In the genomic region with DNA sequence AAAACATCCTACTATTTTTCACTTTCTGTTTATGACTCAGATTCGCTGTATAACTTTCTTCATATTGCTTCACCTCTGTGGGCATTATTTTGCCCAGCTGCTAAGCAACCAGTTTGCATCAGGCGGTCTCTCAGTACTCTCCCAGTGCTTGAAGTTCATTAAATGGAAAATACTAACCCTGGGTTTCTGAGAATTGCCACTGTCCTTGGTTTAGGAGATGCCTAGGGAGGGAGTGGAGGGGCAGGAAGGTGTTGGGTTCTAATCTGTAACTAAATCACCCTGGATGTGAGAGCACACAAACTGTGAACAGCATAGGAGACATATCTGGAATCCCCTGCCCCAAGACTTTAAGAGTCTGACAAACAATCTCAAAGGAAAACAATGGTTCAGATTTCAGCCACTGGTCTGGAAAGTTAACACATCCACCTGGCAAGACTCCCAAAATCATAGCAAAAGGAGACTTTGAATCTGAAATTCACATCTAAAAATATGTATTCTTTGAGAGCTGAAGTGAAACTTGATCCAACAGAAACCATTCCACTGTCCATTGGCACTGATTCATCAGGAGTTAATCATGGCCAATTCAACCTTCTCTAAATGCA, we compare ENCODE assay signal across 10 cellular contexts.
DNase-seq lines count a peak whose midpoint lies in the region; TF ChIP-seq lines count a peak whose summit lies in the region.
"Had no signal": no experiment of that assay in that cellular context is flagged by ENCODE, and none has a peak within 500 bp of the region (broad histone marks: within the 10 kb centered on the region; RNA-seq: fewer than 3 reads in every experiment).

No MANE protein-coding gene starts in this region.

- H3K4me1 Mint-ChIP-seq in activated CD4-positive, alpha-beta T cell treated with anti-CD3 and anti-CD28 coated beads, Interleukin-2, amount 10 ng/mL, durations not matched to agents 24 days and 14 days, result peaks cover 5% of the 10 kb centered on the region
- peaks cover 2% of the 10 kb centered on the region for H3K4me1 Mint-ChIP-seq in activated CD4-positive, alpha-beta T cell treated with anti-CD3 and anti-CD28 coated beads, Interleukin-2, amount 10 ng/mL, durations not matched to agents 7 days and 5 days

- DNase-seq in activated CD4-positive, alpha-beta T cell treated with anti-CD3 and anti-CD28 coated beads, Interleukin-2, amount 10 ng/mL, durations not matched to agents 24 days and 14 days, result no peak
- no peak for DNase-seq in activated CD4-positive, alpha-beta T cell treated with anti-CD3 and anti-CD28 coated beads, Interleukin-2, amount 10 ng/mL, durations not matched to agents 7 days and 5 days
- DNase-seq in amniotic epithelial cell (ENCODE audit: low read depth) (peak; percentile 93), hepatocyte (ENCODE audit: low spot score) (peak; percentile 24), erythroblast (lab: John Stamatoyannopoulos, UW) (no peak), prostate gland (ENCODE audit: low spot score) (no peak), GM19238 (ENCODE audit: insufficient read length, low spot score) (no peak)
- DNase-seq: glutamatergic neuron, NCI-H1105 had no signal

- peak overlapping the region; percentile 86 for H3K27ac Mint-ChIP-seq in activated CD4-positive, alpha-beta T cell treated with anti-CD3 and anti-CD28 coated beads, Interleukin-2, amount 10 ng/mL, durations not matched to agents 24 days and 14 days
- no peak overlapping the region for H3K27ac Mint-ChIP-seq in activated CD4-positive, alpha-beta T cell treated with anti-CD3 and anti-CD28 coated beads, Interleukin-2, amount 10 ng/mL, durations not matched to agents 7 days and 5 days

- no peaks in the 10 kb centered on the region for H3K4me1 ChIP-seq in hepatocyte (ENCODE audit: insufficient read depth)
- H3K4me1 ChIP-seq in thymus (ENCODE audit: control insufficient read depth, insufficient read depth, low read length), result no peaks in the 10 kb centered on the region
- no peaks in the 10 kb centered on the region for H3K4me1 ChIP-seq in prostate gland (replicated peaks)

- H3K9me3 Mint-ChIP-seq in activated CD4-positive, alpha-beta T cell treated with anti-CD3 and anti-CD28 coated beads, Interleukin-2, amount 10 ng/mL, durations not matched to agents 24 days and 14 days, result peaks cover 3% of the 10 kb centered on the region
- H3K9me3 Mint-ChIP-seq in activated CD4-positive, alpha-beta T cell treated with anti-CD3 and anti-CD28 coated beads, Interleukin-2, amount 10 ng/mL, durations not matched to agents 7 days and 5 days, result peaks cover 2% of the 10 kb centered on the region

- H3K4me2 ChIP-seq in hepatocyte, result no peak overlapping the region

- H3K27me3 ChIP-seq in hepatocyte (no peaks in the 10 kb centered on the region), thymus (ENCODE audit: control insufficient read depth, insufficient read depth) (no peaks in the 10 kb centered on the region), prostate gland (replicated peaks; ENCODE audit: insufficient read depth) (no peaks in the 10 kb centered on the region)

- no peaks in the 10 kb centered on the region for H3K36me3 ChIP-seq in hepatocyte (replicated peaks; ENCODE audit: insufficient read depth, low read depth)
- no peaks in the 10 kb centered on the region for H3K36me3 ChIP-seq in thymus (ENCODE audit: control insufficient read depth, insufficient read depth)
- H3K36me3 ChIP-seq in prostate gland, result no peaks in the 10 kb centered on the region

- H3K79me2 ChIP-seq in hepatocyte, result no peaks in the 10 kb centered on the region

- H3K4me3 ChIP-seq in hepatocyte, result no peak overlapping the region
- no peak overlapping the region for H3K4me3 ChIP-seq in thymus (ENCODE audit: low read length)
- H3K4me3 ChIP-seq in prostate gland, result no peak overlapping the region

- no peak overlapping the region for H3K4me3 Mint-ChIP-seq in activated CD4-positive, alpha-beta T cell treated with anti-CD3 and anti-CD28 coated beads, Interleukin-2, amount 10 ng/mL, durations not matched to agents 24 days and 14 days
- no peak overlapping the region for H3K4me3 Mint-ChIP-seq in activated CD4-positive, alpha-beta T cell treated with anti-CD3 and anti-CD28 coated beads, Interleukin-2, amount 10 ng/mL, durations not matched to agents 7 days and 5 days

- no peaks in the 10 kb centered on the region for H3K36me3 Mint-ChIP-seq in activated CD4-positive, alpha-beta T cell treated with anti-CD3 and anti-CD28 coated beads, Interleukin-2, amount 10 ng/mL, durations not matched to agents 24 days and 14 days (ENCODE audit: low read depth)
- H3K36me3 Mint-ChIP-seq in activated CD4-positive, alpha-beta T cell treated with anti-CD3 and anti-CD28 coated beads, Interleukin-2, amount 10 ng/mL, durations not matched to agents 7 days and 5 days (ENCODE audit: low read depth), result no peaks in the 10 kb centered on the region

- H4K20me1 ChIP-seq in hepatocyte (ENCODE audit: insufficient read depth, poor library complexity, severe bottlenecking), result no peaks in the 10 kb centered on the region

- 91% methylated on average over 2 of the region's 2 CpGs for whole genome bisulfite sequencing in hepatocyte (ENCODE audit: low lambda C conversion rate, missing lambda C conversion rate)
- whole genome bisulfite sequencing in thymus, result 89% methylated on average over 2 of the region's 2 CpGs
- WGBS in prostate gland, result 68% methylated on average over 2 of the region's 2 CpGs

- no peak for TF ChIP-seq POLR2A in erythroblast (IDR thresholded peaks at IDR 0.05; ENCODE audit: low read length)
- no peak for TF ChIP-seq POLR2A in prostate gland (IDR thresholded peaks at IDR 0.05)

- CTCF ChIA-PET in activated CD4-positive, alpha-beta T cell treated with anti-CD3 and anti-CD28 coated beads, Interleukin-2, amount 10 ng/mL, durations not matched to agents 7 days and 5 days (lab: Charles Lee), result no interaction called here

- H3K27ac ChIP-seq in hepatocyte (no peak overlapping the region), thymus (ENCODE audit: low read depth) (peak overlapping the region; percentile 42), prostate gland (no peak overlapping the region)

- no peak for TF ChIP-seq CTCF in hepatocyte (IDR thresholded peaks at IDR 0.05; ENCODE audit: poor library complexity)
- no peak for TF ChIP-seq CTCF in prostate gland (IDR thresholded peaks at IDR 0.05)

- no peaks in the 10 kb centered on the region for H3K9me2 ChIP-seq in hepatocyte (replicated peaks; ENCODE audit: insufficient read depth)

- H2AFZ ChIP-seq in hepatocyte, result no peak overlapping the region

- POLR2A ChIA-PET in activated CD4-positive, alpha-beta T cell treated with anti-CD3 and anti-CD28 coated beads, Interleukin-2, amount 10 ng/mL, durations not matched to agents 7 days and 5 days (lab: Charles Lee), result no interaction called here

- intact Hi-C loops in activated CD4-positive, alpha-beta T cell treated with anti-CD3 and anti-CD28 coated beads, Interleukin-2, amount 10 ng/mL, durations not matched to agents 24 days and 14 days (cut with micrococcal nuclease), result loop anchor here (1.0 to 5.0 kb wide), 2 partner anchors 15 to 164 kb away; no protein-coding TSS in a partner anchor
- intact Hi-C loops in prostate gland (cut with DNase I), result no loop called here

- H3K27me3 Mint-ChIP-seq in activated CD4-positive, alpha-beta T cell treated with anti-CD3 and anti-CD28 coated beads, Interleukin-2, amount 10 ng/mL, durations not matched to agents 24 days and 14 days, result no peaks in the 10 kb centered on the region
- peaks cover 2% of the 10 kb centered on the region for H3K27me3 Mint-ChIP-seq in activated CD4-positive, alpha-beta T cell treated with anti-CD3 and anti-CD28 coated beads, Interleukin-2, amount 10 ng/mL, durations not matched to agents 7 days and 5 days

- H3K9me3 ChIP-seq in hepatocyte (ENCODE audit: low read depth) (no peaks in the 10 kb centered on the region), thymus (ENCODE audit: control insufficient read depth) (no peaks in the 10 kb centered on the region), prostate gland (no peaks in the 10 kb centered on the region)

Comparison
In these comparisons a context has a peak if more than half of its experiments do, and no peak if none do; other contexts are left out.
1. DNase-seq: peak in amniotic epithelial cell (single experiment) and hepatocyte (single experiment); none in activated CD4-positive, alpha-beta T cell treated with anti-CD3 and anti-CD28 coated beads, Interleukin-2, amount 10 ng/mL, durations not matched to agents 24 days and 14 days (single experiment), activated CD4-positive, alpha-beta T cell treated with anti-CD3 and anti-CD28 coated beads, Interleukin-2, amount 10 ng/mL, durations not matched to agents 7 days and 5 days (single experiment), erythroblast (0 of 2), prostate gland (single experiment) and GM19238 (single experiment).